Comparison of ENCODE assay signal across 28 cellular contexts in genomic region chr11:120188831-120189455, GRCh38. TPM values are rescaled to one million over a fixed set of nuclear protein-coding genes. Genes with fewer than 3 reads are reported as not detected.
DNase-seq lines count a peak whose midpoint lies in the region; ATAC-seq and TF ChIP-seq lines count a peak whose summit lies in the region.
"Had no signal": no experiment of that assay in that cellular context is flagged by ENCODE, and none has a peak within 500 bp of the region (broad histone marks: within the 10 kb centered on the region; RNA-seq: fewer than 3 reads in every experiment).

No MANE protein-coding gene starts in this region.

- H3K4me1 ChIP-seq in left ventricle myocardium inferior = peaks cover 33% of the 10 kb centered on the region
- peaks cover 25 to 36% (median 29%) of the 10 kb centered on the region in 3 donors for H3K4me1 ChIP-seq in skeletal muscle tissue (ENCODE audit: control insufficient read depth in 3 of 3, insufficient read depth in 3 of 3, low read length in 3 of 3)

- no peak overlapping the region for H3K9ac ChIP-seq in skeletal muscle tissue (ENCODE audit: low read depth in 1 of 3, low read length in 3 of 3)

- H3K27me3 ChIP-seq in left ventricle myocardium inferior (ENCODE audit: low read depth) = peaks cover 39% of the 10 kb centered on the region
- peaks cover 4 to 37% (median 15%) of the 10 kb centered on the region in 3 donors for H3K27me3 ChIP-seq in skeletal muscle tissue (ENCODE audit: control insufficient read depth in 3 of 3, insufficient read depth in 3 of 3, low read length in 3 of 3)
- H3K27me3 ChIP-seq: adrenal gland had no signal

- H3K9me3 ChIP-seq in left ventricle myocardium inferior (replicated peaks) = no peaks in the 10 kb centered on the region
- H3K9me3 ChIP-seq in skeletal muscle tissue (ENCODE audit: control insufficient read depth in 3 of 3, low read length in 3 of 3) = no peaks in the 10 kb centered on the region
- H3K9me3 ChIP-seq: adrenal gland, gastrocnemius medialis, neutrophil had no signal

- TF ChIP-seq CTCF in left ventricle myocardium inferior (IDR thresholded peaks at IDR 0.05; ENCODE audit: borderline replicate concordance) = no peak

- H3K4me3 ChIP-seq in left ventricle myocardium inferior (no peak overlapping the region), skeletal muscle tissue (ENCODE audit: low read length in 3 of 3) (no peak overlapping the region)
- H3K4me3 ChIP-seq: adrenal gland, gastrocnemius medialis, lung, smooth muscle cell had no signal

- intact Hi-C loops in left ventricle myocardium inferior (cut with micrococcal nuclease) = no loop called here
- intact Hi-C loops in cardiac septum (cut with DNase I) = no loop called here

- peak overlapping the region; percentile 91 for H3K27ac ChIP-seq in left ventricle myocardium inferior (replicated peaks)
- peak overlapping the region; percentile 81 for H3K27ac ChIP-seq in skeletal muscle tissue (ENCODE audit: low read depth, low read length)
- H3K27ac ChIP-seq: HL-60, neutrophil, VCaP had no signal

- DNase-seq in left ventricle myocardium inferior (no peak), cardiac septum (ENCODE audit: low spot score) (no peak), left lobe of liver (ENCODE audit: low spot score) (peak; percentile 35), 8988T (no peak)
- DNase-seq: activated CD4-positive, alpha-beta T cell treated with anti-CD3 and anti-CD28 coated beads, Interleukin-2, amount 10 ng/mL, durations not matched to agents 24 days and 14 days; activated naive CD4-positive, alpha-beta T cell; activated T-cell treated with anti-CD3 and anti-CD28 coated beads, Interleukin-2, amount 50 U/mL, for 48 hours; COR-L47; cortex of kidney; DMS79; gastrocnemius medialis; NCI-H1105; NCI-H2081; stimulated activated CD4-positive, alpha-beta T cell treated with anti-CD3 and anti-CD28 coated beads, Interleukin-2, amount 100 ng/mL, for 48 hours had no signal

- H3K36me3 ChIP-seq in left ventricle myocardium inferior (no peaks in the 10 kb centered on the region), skeletal muscle tissue (ENCODE audit: control insufficient read depth in 3 of 3, insufficient read depth in 3 of 3, low read length in 3 of 3) (no peaks in the 10 kb centered on the region)
- H3K36me3 ChIP-seq: adrenal gland, gastrocnemius medialis, neutrophil had no signal

- ATAC-seq in left lobe of liver (no peak), GM21423 (IDR thresholded peaks at IDR 0.05; ENCODE audit: unreplicated experiment) (no peak), HG02763 (IDR thresholded peaks at IDR 0.05; ENCODE audit: unreplicated experiment) (no peak), GM19351 (IDR thresholded peaks at IDR 0.05; ENCODE audit: unreplicated experiment) (no peak)
- ATAC-seq: gastrocnemius medialis; HCT116; stimulated activated memory B cell treated with anti-CD40 and anti-IgM and Interleukin-4, amounts not matched to agents 10 μg/mL and 1 μg/mL and 100 μg/mL, for 72 hours had no signal

RNA-seq across cellular contexts. Expression of gene OAF, which starts 21.9 kb away (rescaled TPM):
- 23.7 TPM for total RNA-seq in left ventricle myocardium inferior
- total RNA-seq in cardiac septum = 17.8 TPM
- 345 TPM for total RNA-seq in left lobe of liver
- total RNA-seq in skeletal muscle tissue = 13.6 TPM

RNA-seq across cellular contexts. Expression of gene POU2F3, which starts 51.0 kb away (rescaled TPM):
- not detected for total RNA-seq in left ventricle myocardium inferior
- not detected for total RNA-seq in cardiac septum
- total RNA-seq in left lobe of liver = not detected
- total RNA-seq in skeletal muscle tissue = not detected
- total RNA-seq: A673; activated CD4-positive, alpha-beta T cell treated with anti-CD3 and anti-CD28 coated beads, Interleukin-2, amount 10 ng/mL, durations not matched to agents 24 days and 14 days; gastrocnemius medialis; pulmonary artery endothelial cell had no signal

RNA-seq across cellular contexts. Expression of gene TRIM29, which starts 51.0 kb away (rescaled TPM):
- not detected for total RNA-seq in left ventricle myocardium inferior
- not detected for total RNA-seq in cardiac septum
- 2.3 TPM for total RNA-seq in left lobe of liver
- total RNA-seq in skeletal muscle tissue = 0.52 TPM
- total RNA-seq: A673; activated CD4-positive, alpha-beta T cell treated with anti-CD3 and anti-CD28 coated beads, Interleukin-2, amount 10 ng/mL, durations not matched to agents 24 days and 14 days; pulmonary artery endothelial cell had no signal

Comparison
In these comparisons a context has a peak if more than half of its experiments do, and no peak if none do; other contexts are left out.
1. RNA of gene OAF, which starts 21.9 kb away (total RNA-seq): 345 TPM in left lobe of liver (single experiment); 23.7 TPM in left ventricle myocardium inferior (single experiment), 17.8 TPM in cardiac septum (single experiment) and 13.6 TPM in skeletal muscle tissue (single experiment); every median in the first group is over 10 times any median in the second.